ENCODE assay signal across 8 cellular contexts in genomic region chr6:26017567-26017966, GRCh38. TPM values are rescaled to one million over a fixed set of nuclear protein-coding genes. Genes with fewer than 3 reads are reported as not detected.
DNase-seq lines count a peak whose midpoint lies in the region; ATAC-seq, FAIRE-seq and TF ChIP-seq lines count a peak whose summit lies in the region.

No MANE protein-coding gene starts in this region.

- ATAC-seq in esophagus mucosa (peak; percentile 60), HG02678 (IDR thresholded peaks at IDR 0.05; ENCODE audit: unreplicated experiment) (no peak), GM18517 (IDR thresholded peaks at IDR 0.05; ENCODE audit: unreplicated experiment) (no peak)
- ATAC-seq in naive thymus-derived CD8-positive, alpha-beta T cell, result peak; percentile 5
- peak; percentile 46 for ATAC-seq in stimulated activated naive CD8-positive, alpha-beta T cell treated with anti-CD3 and anti-CD28 coated beads, Interleukin-15, amount 100 ng/mL, for 72 hours

- DNase-seq in HPDE6-E6E7 (ENCODE audit: extremely low spot score) (peak; percentile 58), GM12891 (ENCODE audit: insufficient read length, low spot score) (no peak)
- DNase-seq in activated T-cell treated with anti-CD3 and anti-CD28 coated beads, Interleukin-2, amount 50 U/mL, for 1 hour, result peak; percentile 79
- DNase-seq in naive thymus-derived CD8-positive, alpha-beta T cell, result peak; percentile 32 to 85 (median 70)
- peak; percentile 87 to 89 for DNase-seq in stimulated activated naive CD8-positive, alpha-beta T cell treated with anti-CD3 and anti-CD28 coated beads, Interleukin-15, amount 100 ng/mL, for 72 hours

- H3K4me3 Mint-ChIP-seq in naive thymus-derived CD8-positive, alpha-beta T cell, result peak overlapping the region; percentile 64 to 86 (median 76)
- peak overlapping the region; percentile 79 to 88 for H3K4me3 Mint-ChIP-seq in stimulated activated naive CD8-positive, alpha-beta T cell treated with anti-CD3 and anti-CD28 coated beads, Interleukin-15, amount 100 ng/mL, for 72 hours

- TF ChIP-seq POLR2A in GM12891 (IDR thresholded peaks at IDR 0.05; ENCODE audit: low read depth, low read length), result no peak

- H3K27me3 Mint-ChIP-seq in naive thymus-derived CD8-positive, alpha-beta T cell, result no peaks in the 10 kb centered on the region
- no peaks in the 10 kb centered on the region for H3K27me3 Mint-ChIP-seq in stimulated activated naive CD8-positive, alpha-beta T cell treated with anti-CD3 and anti-CD28 coated beads, Interleukin-15, amount 100 ng/mL, for 72 hours

- FAIRE-seq in GM12891 (lab: Jason Lieb, UNC), result no peak

- peaks cover 0 to 10% (median 0%) of the 10 kb centered on the region in 9 donors for H3K9me3 Mint-ChIP-seq in naive thymus-derived CD8-positive, alpha-beta T cell
- peaks cover 0 to 6% of the 10 kb centered on the region in 2 donors for H3K9me3 Mint-ChIP-seq in stimulated activated naive CD8-positive, alpha-beta T cell treated with anti-CD3 and anti-CD28 coated beads, Interleukin-15, amount 100 ng/mL, for 72 hours

- peaks cover 8 to 30% (median 20%) of the 10 kb centered on the region in 4 donors for H3K4me1 Mint-ChIP-seq in naive thymus-derived CD8-positive, alpha-beta T cell
- peaks cover 47% of the 10 kb centered on the region for H3K4me1 Mint-ChIP-seq in stimulated activated naive CD8-positive, alpha-beta T cell treated with anti-CD3 and anti-CD28 coated beads, Interleukin-15, amount 100 ng/mL, for 72 hours

- peak overlapping the region in 9 of 10 donors; percentile 35 to 91 (median 83) for H3K27ac Mint-ChIP-seq in naive thymus-derived CD8-positive, alpha-beta T cell
- H3K27ac Mint-ChIP-seq in stimulated activated naive CD8-positive, alpha-beta T cell treated with anti-CD3 and anti-CD28 coated beads, Interleukin-15, amount 100 ng/mL, for 72 hours, result peak overlapping the region; percentile 76 to 94

- POLR2A ChIA-PET in naive thymus-derived CD8-positive, alpha-beta T cell (lab: Charles Lee), result interaction anchor here (0.8 to 11.6 kb wide), 12 partner anchors 10 to 1850 kb away, joined by 3 to 255 read pairs (median 5); a partner anchor contains a TSS

- H3K36me3 Mint-ChIP-seq in naive thymus-derived CD8-positive, alpha-beta T cell, result no peaks in the 10 kb centered on the region

TF ChIP-seq in GM12891, 5 proteins besides CTCF, POLR2A, EP300 and RAD21:
- TF ChIP-seq PAX5 (IDR thresholded peaks at IDR 0.05; ENCODE audit: insufficient read depth, low read length, severe bottlenecking) (no peak), POLR2AphosphoS5 (IDR thresholded peaks at IDR 0.05; ENCODE audit: low read depth, low read length) (no peak), SPI1 (IDR thresholded peaks at IDR 0.05; ENCODE audit: low read depth, low read length) (no peak), POU2F2 (IDR thresholded peaks at IDR 0.05; ENCODE audit: low read depth, low read length) (no peak), TAF1 (IDR thresholded peaks at IDR 0.05; ENCODE audit: low read depth, low read length) (no peak)
TF ChIP-seq in GM12891: peak in this region for 0.

RNA-seq across cellular contexts. Expression of gene TRIM38, which starts 55.0 kb away (rescaled TPM):
- total RNA-seq in esophagus mucosa, result 7.2 TPM
- total RNA-seq in naive thymus-derived CD8-positive, alpha-beta T cell, result 10 to 100 TPM; 28.5 to 29.7 TPM
- polyA plus RNA-seq in naive thymus-derived CD8-positive, alpha-beta T cell, result 1 to 10 TPM; 4.3 to 7.4 (median 5.9) TPM
- 6.0 TPM for polyA plus RNA-seq in GM12891 (2012; ENCODE audit: low read depth, missing spikeins)

Comparison
In these comparisons a context has a peak if more than half of its experiments do, and no peak if none do; other contexts are left out.
1. ATAC-seq: peak in esophagus mucosa (single experiment), naive thymus-derived CD8-positive, alpha-beta T cell (2 of 2) and stimulated activated naive CD8-positive, alpha-beta T cell treated with anti-CD3 and anti-CD28 coated beads, Interleukin-15, amount 100 ng/mL, for 72 hours (single experiment); none in HG02678 (single experiment) and GM18517 (single experiment).